In genomic region chr5:172939045-172939444, GRCh38 we compare ENCODE assay signal across 8 cellular contexts. TPM values are rescaled to one million over a fixed set of nuclear protein-coding genes. Genes with fewer than 3 reads are reported as not detected.
DNase-seq lines count a peak whose midpoint lies in the region; ATAC-seq and TF ChIP-seq lines count a peak whose summit lies in the region.

No MANE protein-coding gene starts in this region.

- H3K79me2 ChIP-seq in hepatocyte = no peaks in the 10 kb centered on the region

- H3K4me2 ChIP-seq in hepatocyte = no peak overlapping the region

- no peaks in the 10 kb centered on the region for H3K9me3 ChIP-seq in hepatocyte (ENCODE audit: low read depth)

- peak; percentile 24 for DNase-seq in AG20443 (ENCODE audit: low spot score)
- peak; percentile 27 for DNase-seq in HCEC 1CT
- peak; percentile 11 for DNase-seq in SKM-1 treated with dmso at 0.1 percent for 144 hours (lab: John Stamatoyannopoulos, UW; ENCODE audit: unreplicated experiment)
- DNase-seq in hepatocyte (ENCODE audit: low spot score) = no peak
- no peak for DNase-seq in GF-D8 (lab: John Stamatoyannopoulos, UW)

- H3K36me3 ChIP-seq in hepatocyte (replicated peaks; ENCODE audit: insufficient read depth, low read depth) = no peaks in the 10 kb centered on the region

- H3K27me3 ChIP-seq in hepatocyte = no peaks in the 10 kb centered on the region

- no peak for ATAC-seq in GM18873 (IDR thresholded peaks at IDR 0.05; ENCODE audit: low FRiP score, unreplicated experiment)
- no peak for ATAC-seq in GM19397 (IDR thresholded peaks at IDR 0.05; ENCODE audit: unreplicated experiment)
- ATAC-seq in HG02798 (IDR thresholded peaks at IDR 0.05; ENCODE audit: poor library complexity, unreplicated experiment) = no peak

- peak; percentile 22 for TF ChIP-seq CTCF in hepatocyte (IDR thresholded peaks at IDR 0.05; ENCODE audit: poor library complexity)

- H3K4me1 ChIP-seq in hepatocyte (ENCODE audit: insufficient read depth) = no peaks in the 10 kb centered on the region

- no peaks in the 10 kb centered on the region for H4K20me1 ChIP-seq in hepatocyte (ENCODE audit: insufficient read depth, poor library complexity, severe bottlenecking)

- no peak overlapping the region for H3K27ac ChIP-seq in hepatocyte

- no peak overlapping the region for H3K4me3 ChIP-seq in hepatocyte

- 85% methylated on average over 10 of the region's 10 CpGs for WGBS in hepatocyte (ENCODE audit: low lambda C conversion rate, missing lambda C conversion rate)

- H2AFZ ChIP-seq in hepatocyte = no peak overlapping the region

- no peaks in the 10 kb centered on the region for H3K9me2 ChIP-seq in hepatocyte (replicated peaks; ENCODE audit: insufficient read depth)

RNA-seq across cellular contexts. Expression of gene RPL26L1, which starts 20.2 kb away (rescaled TPM):
- total RNA-seq in hepatocyte = 48.0 and 51.5 TPM in 2 replicates
- 55.2 and 69.1 TPM in 2 replicates for polyA plus RNA-seq in hepatocyte

RNA-seq across cellular contexts. Expression of gene ATP6V0E1, which starts 44.5 kb away (rescaled TPM):
- 216 and 283 TPM in 2 replicates for total RNA-seq in hepatocyte
- 631 and 657 TPM in 2 replicates for polyA plus RNA-seq in hepatocyte

Comparison
In these comparisons a context has a peak if more than half of its experiments do, and no peak if none do; other contexts are left out.
1. DNase-seq: peak in AG20443 (single experiment), HCEC 1CT (single experiment) and SKM-1 treated with dmso at 0.1 percent for 144 hours (single experiment); none in hepatocyte (single experiment) and GF-D8 (single experiment).